ENCODE assay signal across 20 cellular contexts in genomic region chr2:217897091-217897715, GRCh38.
A peak's percentile ranks its signal among the peaks of the same experiment; 100 is the strongest.
DNase-seq lines count a peak whose midpoint lies in the region; ATAC-seq and TF ChIP-seq lines count a peak whose summit lies in the region.
"Had no signal": no experiment of that assay in that cellular context is flagged by ENCODE, and none has a peak within 500 bp of the region (broad histone marks: within the 10 kb centered on the region; RNA-seq: fewer than 3 reads in every experiment).

No MANE protein-coding gene starts in this region.

- ATAC-seq in left lung, result peak; percentile 18
- ATAC-seq in naive thymus-derived CD4-positive, alpha-beta T cell, result no peak
- no peak for ATAC-seq in HG03280 (IDR thresholded peaks at IDR 0.05; ENCODE audit: unreplicated experiment)
- ATAC-seq: activated T-cell treated with anti-CD3 and anti-CD28 coated beads, Interleukin-2, amount 50 U/mL, for 72 hours; Panc1 had no signal

- no peak overlapping the region for H2AFZ ChIP-seq in H9 (ENCODE audit: low read length)

- H4K5ac ChIP-seq in H9 (ENCODE audit: insufficient read length, low read depth, low read length), result no peak overlapping the region

- H3K4ac ChIP-seq in H9 (ENCODE audit: low read depth, low read length), result no peak overlapping the region

- no peaks in the 10 kb centered on the region for H3K9me3 ChIP-seq in H9 (ENCODE audit: control insufficient read depth, low read depth, low read length)
- no peaks in the 10 kb centered on the region for H3K9me3 ChIP-seq in left lung
- H3K9me3 ChIP-seq in subcutaneous abdominal adipose tissue (ENCODE audit: control insufficient read depth in 5 of 5, low read length in 5 of 5), result no peaks in the 10 kb centered on the region
- H3K9me3 ChIP-seq in naive thymus-derived CD4-positive, alpha-beta T cell (ENCODE audit: control insufficient read depth in 2 of 3, low read length in 3 of 3), result no peaks in the 10 kb centered on the region

- H3K27ac ChIP-seq in H9 (ENCODE audit: insufficient read length, low read depth, low read length) (no peak overlapping the region), caudate nucleus (ENCODE audit: low read depth, low read length) (peak overlapping the region; percentile 92), left lung (peak overlapping the region; percentile 59 to 81), subcutaneous abdominal adipose tissue (ENCODE audit: low read depth, low read length) (peak overlapping the region; percentile 99)
- H3K27ac ChIP-seq in naive thymus-derived CD4-positive, alpha-beta T cell (ENCODE audit: low read depth, low read length), result no peak overlapping the region

- H3K36me3 Mint-ChIP-seq in H9 (ENCODE audit: insufficient read depth in 1 of 3, low read depth in 3 of 3), result no peaks in the 10 kb centered on the region; a peak in 1 of 7 replicates
- H3K36me3 Mint-ChIP-seq in naive thymus-derived CD4-positive, alpha-beta T cell, result no peaks in the 10 kb centered on the region
- H3K36me3 Mint-ChIP-seq: activated CD4-positive, alpha-beta memory T cell treated with anti-CD3 and anti-CD28 coated beads for 36 hours; activated naive CD8-positive, alpha-beta T cell treated with anti-CD3 and anti-CD28 coated beads, Interleukin-2, amount 10 ng/mL, durations not matched to agents 7 days and 5 days; memory B cell had no signal

- CTCF ChIA-PET in naive thymus-derived CD4-positive, alpha-beta T cell (lab: Charles Lee), result no interaction called here

- no peaks in the 10 kb centered on the region for H3K27me3 ChIP-seq in H9 (ENCODE audit: insufficient read depth, low read length)
- no peaks in the 10 kb centered on the region for H3K27me3 ChIP-seq in left lung
- H3K27me3 ChIP-seq in subcutaneous abdominal adipose tissue (ENCODE audit: control insufficient read depth in 5 of 5, insufficient read depth in 4 of 5, low read length in 5 of 5), result no peaks in the 10 kb centered on the region
- no peaks in the 10 kb centered on the region for H3K27me3 ChIP-seq in naive thymus-derived CD4-positive, alpha-beta T cell (ENCODE audit: control insufficient read depth in 2 of 2, insufficient read depth in 2 of 2, low read length in 2 of 2)

- H3K27ac Mint-ChIP-seq in H9, result peak overlapping the region in 2 of 3 experiments; percentile 8 to 55; a peak in 2 of 7 replicates
- H3K27ac Mint-ChIP-seq in naive thymus-derived CD4-positive, alpha-beta T cell, result no peak overlapping the region
- H3K27ac Mint-ChIP-seq: activated CD4-positive, alpha-beta memory T cell treated with anti-CD3 and anti-CD28 coated beads for 36 hours; activated naive CD8-positive, alpha-beta T cell treated with anti-CD3 and anti-CD28 coated beads, Interleukin-2, amount 10 ng/mL, durations not matched to agents 7 days and 5 days; activated T-cell treated with anti-CD3 and anti-CD28 coated beads, Interleukin-2, amount 50 U/mL, for 72 hours; memory B cell had no signal

- POLR2A ChIA-PET in naive thymus-derived CD4-positive, alpha-beta T cell (lab: Charles Lee), result no interaction called here

- no peak overlapping the region for H3K23ac ChIP-seq in H9 (ENCODE audit: insufficient read length, low read depth, low read length)

- no peak overlapping the region for H3T11ph ChIP-seq in H9 (ENCODE audit: low read length)

- TF ChIP-seq CTCF in H9 (conservative IDR thresholded peaks at IDR 0.05) (no peak), left lung (IDR thresholded peaks at IDR 0.05) (no peak)

- H4K8ac ChIP-seq in H9 (replicated peaks; ENCODE audit: insufficient read length, low read depth, low read length), result no peak overlapping the region

- peaks cover 2 to 60% of the 10 kb centered on the region in 2 donors for H3K36me3 ChIP-seq in left lung
- H3K36me3 ChIP-seq in subcutaneous abdominal adipose tissue (ENCODE audit: control insufficient read depth in 5 of 5, insufficient read depth in 5 of 5, low read length in 5 of 5), result peaks cover 8 to 99% (median 94%) of the 10 kb centered on the region in 5 donors
- no peaks in the 10 kb centered on the region for H3K36me3 ChIP-seq in naive thymus-derived CD4-positive, alpha-beta T cell (ENCODE audit: control insufficient read depth in 2 of 3, insufficient read depth in 3 of 3, low read length in 3 of 3)

- H3K56ac ChIP-seq in H9 (ENCODE audit: insufficient read length, low read depth, low read length), result no peak overlapping the region

- H3K23me2 ChIP-seq in H9 (ENCODE audit: insufficient read length, low read depth, low read length, poor library complexity, severe bottlenecking), result no peaks in the 10 kb centered on the region

- H2BK15ac ChIP-seq in H9 (ENCODE audit: low read depth, low read length), result no peak overlapping the region

- peaks cover 8 to 16% of the 10 kb centered on the region in 2 experiments for H3K4me1 Mint-ChIP-seq in H9
- no peaks in the 10 kb centered on the region for H3K4me1 Mint-ChIP-seq in naive thymus-derived CD4-positive, alpha-beta T cell
- H3K4me1 Mint-ChIP-seq: memory B cell, neural crest cell had no signal

- no peaks in the 10 kb centered on the region for H4K20me1 ChIP-seq in H9 (ENCODE audit: control insufficient read depth, insufficient read depth, insufficient read length)

- H2AK5ac ChIP-seq in H9 (ENCODE audit: insufficient read length, low read length), result no peak overlapping the region

- H3K79me2 ChIP-seq in H9 (ENCODE audit: insufficient read depth, low read length), result no peaks in the 10 kb centered on the region

- no peak overlapping the region for H4K91ac ChIP-seq in H9 (ENCODE audit: insufficient read length, low read depth, low read length)

- H2BK20ac ChIP-seq in H9 (ENCODE audit: low read depth, low read length, poor library complexity, severe bottlenecking), result no peak overlapping the region

- H2BK12ac ChIP-seq in H9 (ENCODE audit: insufficient read length, low read depth, low read length), result no peak overlapping the region

- H3K4me3 ChIP-seq in left lung, result no peak overlapping the region
- H3K4me3 ChIP-seq in subcutaneous abdominal adipose tissue (ENCODE audit: low read depth in 1 of 5, low read length in 5 of 5), result no peak overlapping the region
- no peak overlapping the region for H3K4me3 ChIP-seq in naive thymus-derived CD4-positive, alpha-beta T cell (ENCODE audit: low read length)

- H3K9ac ChIP-seq in H9 (ENCODE audit: extremely low read depth, insufficient read length, low read length), result no peak overlapping the region
- no peak overlapping the region for H3K9ac ChIP-seq in subcutaneous abdominal adipose tissue (ENCODE audit: low read length in 5 of 5)

- DNase-seq in H9 (no peak), caudate nucleus (lab: John Stamatoyannopoulos, UW) (no peak), left lung (peak in 1 of 2 donors; percentile 62), hypothalamus (lab: John Stamatoyannopoulos, UW) (no peak), glomerular visceral epithelial cell (ENCODE audit: extremely low spot score) (no peak)
- no peak for DNase-seq in naive thymus-derived CD4-positive, alpha-beta T cell
- DNase-seq: activated CD4-positive, alpha-beta memory T cell treated with anti-CD3 and anti-CD28 coated beads for 36 hours; activated naive CD8-positive, alpha-beta T cell treated with anti-CD3 and anti-CD28 coated beads, Interleukin-2, amount 10 ng/mL, durations not matched to agents 7 days and 5 days; activated T-cell treated with anti-CD3 and anti-CD28 coated beads, Interleukin-2, amount 50 U/mL, for 72 hours; HCEC 1CT; MM.1S; NCI-H2081 treated with DMSO at 0.1 percent for 48 hours; NCI-H69; stimulated activated CD4-positive, alpha-beta T cell treated with anti-CD3 and anti-CD28 coated beads, Interleukin-4, amount 100 ng/mL, for 1 hour; SW 1271 had no signal

- no peaks in the 10 kb centered on the region for H3K9me3 Mint-ChIP-seq in H9
- no peaks in the 10 kb centered on the region for H3K9me3 Mint-ChIP-seq in naive thymus-derived CD4-positive, alpha-beta T cell
- H3K9me3 Mint-ChIP-seq: activated CD4-positive, alpha-beta memory T cell treated with anti-CD3 and anti-CD28 coated beads for 36 hours; activated naive CD8-positive, alpha-beta T cell treated with anti-CD3 and anti-CD28 coated beads, Interleukin-2, amount 10 ng/mL, durations not matched to agents 7 days and 5 days; activated T-cell treated with anti-CD3 and anti-CD28 coated beads, Interleukin-2, amount 50 U/mL, for 72 hours; memory B cell; neural crest cell had no signal

- H3K79me1 ChIP-seq in H9 (ENCODE audit: insufficient read depth, low read depth, low read length, poor library complexity, severe bottlenecking), result no peaks in the 10 kb centered on the region

- H3K14ac ChIP-seq in H9 (ENCODE audit: insufficient read depth, low read length), result no peak overlapping the region

- H3K4me1 ChIP-seq in H9 (ENCODE audit: insufficient read depth, low read length), result no peaks in the 10 kb centered on the region
- peaks cover 37 to 48% of the 10 kb centered on the region in 2 donors for H3K4me1 ChIP-seq in left lung
- H3K4me1 ChIP-seq in subcutaneous abdominal adipose tissue (ENCODE audit: control insufficient read depth in 5 of 5, insufficient read depth in 5 of 5, low read length in 5 of 5), result peaks cover 9 to 78% (median 59%) of the 10 kb centered on the region in 5 donors
- H3K4me1 ChIP-seq in naive thymus-derived CD4-positive, alpha-beta T cell (ENCODE audit: control insufficient read depth in 2 of 2, insufficient read depth in 2 of 2, low read length in 2 of 2), result no peaks in the 10 kb centered on the region

- intact Hi-C loops in left lung (cut with DNase I), result no loop called here
- intact Hi-C loops in naive thymus-derived CD4-positive, alpha-beta T cell (cut with micrococcal nuclease), result no loop called here

- H2BK5ac ChIP-seq in H9 (ENCODE audit: insufficient read length, low read length), result no peak overlapping the region

- no peak overlapping the region for H3K4me2 ChIP-seq in H9 (ENCODE audit: insufficient read depth, insufficient read length, low read length)

- no CpG with 5 or more reads among the region's 9 CpGs for WGBS in H9 (ENCODE audit: extremely low coverage, insufficient read length, low lambda C conversion rate)

- H2BK120ac ChIP-seq in H9 (ENCODE audit: low read depth, low read length, poor library complexity, severe bottlenecking), result no peak overlapping the region

- no peak overlapping the region for H3K18ac ChIP-seq in H9 (ENCODE audit: insufficient read length, low read depth, low read length)

- no peaks in the 10 kb centered on the region for H3K27me3 Mint-ChIP-seq in H9 (ENCODE audit: low read depth)
- H3K27me3 Mint-ChIP-seq in naive thymus-derived CD4-positive, alpha-beta T cell, result no peaks in the 10 kb centered on the region
- H3K27me3 Mint-ChIP-seq: activated CD4-positive, alpha-beta memory T cell treated with anti-CD3 and anti-CD28 coated beads for 36 hours; memory B cell had no signal

- H3K4me3 Mint-ChIP-seq in H9, result no peak overlapping the region
- no peak overlapping the region for H3K4me3 Mint-ChIP-seq in naive thymus-derived CD4-positive, alpha-beta T cell
- H3K4me3 Mint-ChIP-seq: activated CD4-positive, alpha-beta memory T cell treated with anti-CD3 and anti-CD28 coated beads for 36 hours; activated naive CD8-positive, alpha-beta T cell treated with anti-CD3 and anti-CD28 coated beads, Interleukin-2, amount 10 ng/mL, durations not matched to agents 7 days and 5 days; activated T-cell treated with anti-CD3 and anti-CD28 coated beads, Interleukin-2, amount 50 U/mL, for 72 hours; memory B cell; neural crest cell had no signal

Comparison
In these comparisons a context has a peak if more than half of its experiments do, and no peak if none do; other contexts are left out.
1. H3K27ac ChIP-seq: peak in caudate nucleus (single experiment), left lung (2 of 2) and subcutaneous abdominal adipose tissue (single experiment); none in H9 (single experiment) and naive thymus-derived CD4-positive, alpha-beta T cell (single experiment).
2. H3K27ac Mint-ChIP-seq: peak in H9 (2 of 3); none in naive thymus-derived CD4-positive, alpha-beta T cell (0 of 9).